ENCODE assay signal across 21 cellular contexts in the genomic region with DNA sequence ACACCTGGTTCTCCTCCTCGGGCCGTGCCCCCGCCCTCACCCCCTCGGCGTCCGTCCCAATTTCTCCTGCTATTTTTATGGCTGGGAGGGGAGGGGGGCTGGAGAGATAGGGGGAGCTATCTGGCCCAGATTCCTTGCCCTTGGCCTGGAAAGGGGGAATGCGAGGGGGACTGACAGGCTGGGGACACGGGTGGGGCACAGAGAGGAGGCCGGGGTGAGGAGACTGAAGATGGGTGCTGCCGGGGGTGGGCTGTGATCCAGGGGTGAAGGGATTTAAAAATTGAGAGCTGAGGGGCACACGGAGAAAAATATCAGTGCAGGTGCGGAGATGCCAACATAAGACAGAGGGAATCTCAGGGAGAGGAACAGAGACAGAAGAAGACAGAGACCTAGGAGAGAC. TPM values are rescaled to one million over a fixed set of nuclear protein-coding genes. Genes with fewer than 3 reads are reported as not detected.
"Had no signal": no experiment of that assay in that cellular context is flagged by ENCODE, and none has a peak within 500 bp of the region (broad histone marks: within the 10 kb centered on the region; RNA-seq: fewer than 3 reads in every experiment).

No MANE protein-coding gene starts in this region.

- H3K4me3 ChIP-seq: heart right ventricle, thoracic aorta had no signal

- DNase-seq: activated CD4-positive, alpha-beta T cell treated with anti-CD3 and anti-CD28 coated beads for 4 hours; activated CD8-positive, alpha-beta memory T cell treated with anti-CD3 and anti-CD28 coated beads for 24 hours; activated T-cell treated with anti-CD3 and anti-CD28 coated beads for 4 hours; brain microvascular endothelial cell; foreskin melanocyte; heart right ventricle; left ventricle myocardium superior; mesenchymal stem cell; retina; stimulated activated CD4-positive, alpha-beta T cell treated with anti-CD3 and anti-CD28 coated beads, Interleukin-4, amount 100 ng/mL, for 1 hour; stimulated activated CD8-positive, alpha-beta memory T cell treated with anti-CD3 and anti-CD28 coated beads, Interleukin-4, amount 100 ng/mL, for 48 hours; stimulated activated naive CD8-positive, alpha-beta T cell treated with anti-CD3 and anti-CD28 coated beads, Interleukin-15, Interleukin-2, amounts not matched to agents 100 U/mL and 50 U/mL, for 24 hours; T1000 had no signal

- H3K79me2 ChIP-seq: parathyroid adenoma had no signal

- H3K36me3 ChIP-seq: brain microvascular endothelial cell, heart right ventricle, thoracic aorta had no signal

- ATAC-seq: heart right ventricle; left ventricle myocardium superior; stimulated activated naive CD8-positive, alpha-beta T cell treated with anti-CD3 and anti-CD28 coated beads, Interleukin-15, Interleukin-2, amounts not matched to agents 100 U/mL and 50 U/mL, for 24 hours had no signal

- H3K36me3 Mint-ChIP-seq: activated naive CD4-positive, alpha-beta T cell treated with anti-CD3 and anti-CD28 coated beads, Interleukin-2, amount 50 U/mL, for 24 hours had no signal

- H3K27ac Mint-ChIP-seq: activated naive CD4-positive, alpha-beta T cell treated with anti-CD3 and anti-CD28 coated beads, Interleukin-2, amount 50 U/mL, for 24 hours; activated T-helper 2 cell treated with anti-CD3 and anti-CD28 coated beads, Interferon-gamma antibody, Interleukin-2, Interleukin-4, amounts not matched to agents 10 μg/mL and 5 μg/mL and 100 μg/mL, durations not matched to agents 14 hours and 24 hours and 36 hours had no signal

- H3K9ac ChIP-seq: parathyroid adenoma had no signal

- H3K9me3 Mint-ChIP-seq: activated naive CD4-positive, alpha-beta T cell treated with anti-CD3 and anti-CD28 coated beads, Interleukin-2, amount 50 U/mL, for 24 hours; activated T-helper 2 cell treated with anti-CD3 and anti-CD28 coated beads, Interferon-gamma antibody, Interleukin-2, Interleukin-4, amounts not matched to agents 10 μg/mL and 5 μg/mL and 100 μg/mL, durations not matched to agents 14 hours and 24 hours and 36 hours; neural crest cell had no signal

- H3K9me3 ChIP-seq: heart right ventricle, thoracic aorta had no signal

- H3K27ac ChIP-seq: brain microvascular endothelial cell, heart right ventricle, parathyroid adenoma, thoracic aorta had no signal

RNA-seq across cellular contexts. Expression of gene PRKCG, which starts 2.3 kb away (rescaled TPM):
- total RNA-seq: activated T-helper 2 cell treated with anti-CD3 and anti-CD28 coated beads, Interferon-gamma antibody, Interleukin-2, Interleukin-4, amounts not matched to agents 10 μg/mL and 5 μg/mL and 100 μg/mL, durations not matched to agents 14 hours and 24 hours and 36 hours; endothelial cell of umbilical vein; heart right ventricle; left ventricle myocardium superior; thoracic aorta had no signal

RNA-seq across cellular contexts. Expression of gene CACNG7, which starts 24.8 kb away (rescaled TPM):
- total RNA-seq: activated T-helper 2 cell treated with anti-CD3 and anti-CD28 coated beads, Interferon-gamma antibody, Interleukin-2, Interleukin-4, amounts not matched to agents 10 μg/mL and 5 μg/mL and 100 μg/mL, durations not matched to agents 14 hours and 24 hours and 36 hours; chondrocyte; heart right ventricle; kidney epithelial cell; left ventricle myocardium superior; thoracic aorta had no signal
- polyA plus RNA-seq: heart right ventricle had no signal
